8 cellular contexts compared by ENCODE assay signal in genomic region chr17:65559483-65559801, GRCh38. TPM values are rescaled to one million over a fixed set of nuclear protein-coding genes. Genes with fewer than 3 reads are reported as not detected.
DNase-seq lines count a peak whose midpoint lies in the region; ATAC-seq and TF ChIP-seq lines count a peak whose summit lies in the region.

No MANE protein-coding gene starts in this region.

- no peak for ATAC-seq in DND-41 (ENCODE audit: insufficient read depth, low read depth)
- no peak for ATAC-seq in HG03108 (IDR thresholded peaks at IDR 0.05; ENCODE audit: unreplicated experiment)
- no peak for ATAC-seq in HG03565 (IDR thresholded peaks at IDR 0.05; ENCODE audit: unreplicated experiment)

- H2BK12ac ChIP-seq in trophoblast cell (ENCODE audit: low read length) = peak overlapping the region; percentile 13

- WGBS in esophagus, 2 donors = 2 to 3% methylated on average over 12 of the region's 12 CpGs
- no CpG with 5 or more reads among the region's 12 CpGs for WGBS in trophoblast cell (ENCODE audit: extremely low coverage, insufficient coverage, insufficient read length)

- peak overlapping the region; percentile 90 for H2AFZ ChIP-seq in DND-41 (ENCODE audit: low read depth, low read length)
- no peak overlapping the region for H2AFZ ChIP-seq in trophoblast cell (ENCODE audit: insufficient read depth, low read length, poor library complexity)

- H3K36me3 ChIP-seq in DND-41 (ENCODE audit: insufficient read depth, low read length) = peaks cover 8% of the 10 kb centered on the region; the same call in 1 of the 2 replicates
- H3K36me3 ChIP-seq in SJSA1 = peaks cover 19% of the 10 kb centered on the region
- H3K36me3 ChIP-seq in esophagus (ENCODE audit: control insufficient read depth in 2 of 2, insufficient read depth in 2 of 2, low read length in 1 of 2) = no peaks in the 10 kb centered on the region
- H3K36me3 ChIP-seq in trophoblast cell (ENCODE audit: control insufficient read depth in 1 of 2, insufficient read depth in 2 of 2, low read length in 2 of 2) = peaks cover 11 to 15% of the 10 kb centered on the region in 2 experiments

- H4K20me1 ChIP-seq in DND-41 (ENCODE audit: insufficient read depth, low read length) = peaks cover 33% of the 10 kb centered on the region

- H2AK5ac ChIP-seq in trophoblast cell (ENCODE audit: low read length) = no peak overlapping the region

- peak overlapping the region; percentile 32 for H3K14ac ChIP-seq in trophoblast cell (ENCODE audit: low read length)

- H3K9ac ChIP-seq in DND-41 (ENCODE audit: low read depth, low read length) = peak overlapping the region; percentile 72
- no peak overlapping the region for H3K9ac ChIP-seq in trophoblast cell (ENCODE audit: low read length)

- peak overlapping the region; percentile 85 for H3K4ac ChIP-seq in trophoblast cell (ENCODE audit: low read depth, low read length)

- H3K79me1 ChIP-seq in trophoblast cell (ENCODE audit: low read length) = peaks cover 16% of the 10 kb centered on the region

- H4K91ac ChIP-seq in trophoblast cell (ENCODE audit: low read depth, low read length) = peak overlapping the region; percentile 38

- H3K4me3 ChIP-seq in DND-41 (ENCODE audit: low read depth in 1 of 2, low read length in 2 of 2) (peak overlapping the region; percentile 75 to 81; a peak in 3 of 4 replicates), SJSA1 (peak overlapping the region; percentile 85), esophagus (ENCODE audit: low read depth in 1 of 2, low read length in 2 of 2) (peak overlapping the region; percentile 63 to 81), trophoblast cell (ENCODE audit: low read depth, low read length) (peak overlapping the region; percentile 85)

- H3K18ac ChIP-seq in trophoblast cell (ENCODE audit: low read length) = peak overlapping the region; percentile 74

- H4K12ac ChIP-seq in trophoblast cell (ENCODE audit: low read depth, low read length) = no peak overlapping the region

- H2BK5ac ChIP-seq in trophoblast cell (ENCODE audit: low read depth, low read length, poor library complexity) = no peak overlapping the region

- H3K27me3 ChIP-seq in DND-41 (ENCODE audit: insufficient read depth, low read length, poor library complexity) (peaks cover 10% of the 10 kb centered on the region), SJSA1 (replicated peaks) (no peaks in the 10 kb centered on the region), esophagus (ENCODE audit: control insufficient read depth in 1 of 2, insufficient read depth in 2 of 2, low read length in 2 of 2) (no peaks in the 10 kb centered on the region), trophoblast cell (ENCODE audit: insufficient read depth, low read length) (no peaks in the 10 kb centered on the region)

- H3K27ac ChIP-seq in DND-41 (ENCODE audit: low read length) (no peak overlapping the region; the same call in 1 of the 2 replicates), SJSA1 (no peak overlapping the region), esophagus (ENCODE audit: low read depth in 2 of 2, low read length in 1 of 2) (peak overlapping the region; percentile 71 to 96), trophoblast cell (ENCODE audit: low read depth, low read length) (no peak overlapping the region)

- H3K4me1 ChIP-seq in DND-41 (ENCODE audit: insufficient read depth, low read length) = peaks cover 38% of the 10 kb centered on the region
- peaks cover 29% of the 10 kb centered on the region for H3K4me1 ChIP-seq in SJSA1 (replicated peaks)
- peaks cover 2 to 3% of the 10 kb centered on the region in 2 donors for H3K4me1 ChIP-seq in esophagus (ENCODE audit: control insufficient read depth in 2 of 2, insufficient read depth in 2 of 2, low read length in 1 of 2)
- H3K4me1 ChIP-seq in trophoblast cell (ENCODE audit: control insufficient read depth in 1 of 2, insufficient read depth in 2 of 2, low read length in 2 of 2) = peaks cover 6 to 23% of the 10 kb centered on the region in 2 experiments

- peak overlapping the region; percentile 95 for H3K4me2 ChIP-seq in DND-41 (ENCODE audit: insufficient read depth, low read length)
- H3K4me2 ChIP-seq in trophoblast cell (ENCODE audit: low read length) = peak overlapping the region; percentile 75

- no peak overlapping the region for H3K23ac ChIP-seq in trophoblast cell (ENCODE audit: low read length)

- no peak for DNase-seq in DND-41
- no peak for DNase-seq in SJSA1 (ENCODE audit: low read depth in 1 of 2, low spot score in 2 of 2)
- DNase-seq in trophoblast cell = no peak
- no peak for DNase-seq in UCSD-AML1 (lab: John Stamatoyannopoulos, UW; ENCODE audit: unreplicated experiment)
- no peak for DNase-seq in NCI-H748 (lab: John Stamatoyannopoulos, UW; ENCODE audit: unreplicated experiment)

- H2BK120ac ChIP-seq in trophoblast cell (ENCODE audit: insufficient read depth, low read length, poor library complexity) = peak overlapping the region; percentile 65

- H3K79me2 ChIP-seq in DND-41 (ENCODE audit: insufficient read depth, low read length) (0 out of 2 replicates have a peak, but pooled peaks cover 2% of the 10 kb centered on the region), trophoblast cell (ENCODE audit: control insufficient read depth, insufficient read depth, low read length, poor library complexity) (peaks cover 12% of the 10 kb centered on the region)

- H3K9me3 ChIP-seq in DND-41 (ENCODE audit: insufficient read depth, low read length, severe bottlenecking) (no peaks in the 10 kb centered on the region), SJSA1 (replicated peaks) (no peaks in the 10 kb centered on the region), esophagus (ENCODE audit: control insufficient read depth in 2 of 2, insufficient read depth in 1 of 2, low read depth in 1 of 2, low read length in 1 of 2) (no peaks in the 10 kb centered on the region), trophoblast cell (ENCODE audit: insufficient read depth, low read depth, low read length) (peaks cover 1% of the 10 kb centered on the region)

- H4K8ac ChIP-seq in trophoblast cell (ENCODE audit: low read depth, low read length) = peak overlapping the region; percentile 63

- TF ChIP-seq CTCF in DND-41 (IDR thresholded peaks at IDR 0.05; ENCODE audit: borderline replicate concordance, extremely low read depth, low read length, poor library complexity, severe bottlenecking) = no peak

RNA-seq across cellular contexts. Expression of gene AXIN2, which starts 2.0 kb away (rescaled TPM):
- 4.2 and 4.8 TPM in 2 replicates for total RNA-seq in SJSA1 (2014; rRNA removed; shearing (Covaris generic))
- polyA plus RNA-seq in esophagus = 1 to 10 TPM; 1.8 to 2.7 TPM
- 35.5 and 36.3 TPM in 2 replicates for polyA plus RNA-seq in trophoblast cell (2013)

Comparison
In these comparisons a context has a peak if more than half of its experiments do, and no peak if none do; other contexts are left out.
1. H3K27ac ChIP-seq: peak in esophagus (2 of 2); none in DND-41 (single experiment), SJSA1 (single experiment) and trophoblast cell (single experiment).
2. Peak in every context shown above with its lines, with median percentiles within 50 percentile points of each other: H3K4me3 ChIP-seq.